Comparison of ENCODE assay signal across 18 cellular contexts in the genomic region with DNA sequence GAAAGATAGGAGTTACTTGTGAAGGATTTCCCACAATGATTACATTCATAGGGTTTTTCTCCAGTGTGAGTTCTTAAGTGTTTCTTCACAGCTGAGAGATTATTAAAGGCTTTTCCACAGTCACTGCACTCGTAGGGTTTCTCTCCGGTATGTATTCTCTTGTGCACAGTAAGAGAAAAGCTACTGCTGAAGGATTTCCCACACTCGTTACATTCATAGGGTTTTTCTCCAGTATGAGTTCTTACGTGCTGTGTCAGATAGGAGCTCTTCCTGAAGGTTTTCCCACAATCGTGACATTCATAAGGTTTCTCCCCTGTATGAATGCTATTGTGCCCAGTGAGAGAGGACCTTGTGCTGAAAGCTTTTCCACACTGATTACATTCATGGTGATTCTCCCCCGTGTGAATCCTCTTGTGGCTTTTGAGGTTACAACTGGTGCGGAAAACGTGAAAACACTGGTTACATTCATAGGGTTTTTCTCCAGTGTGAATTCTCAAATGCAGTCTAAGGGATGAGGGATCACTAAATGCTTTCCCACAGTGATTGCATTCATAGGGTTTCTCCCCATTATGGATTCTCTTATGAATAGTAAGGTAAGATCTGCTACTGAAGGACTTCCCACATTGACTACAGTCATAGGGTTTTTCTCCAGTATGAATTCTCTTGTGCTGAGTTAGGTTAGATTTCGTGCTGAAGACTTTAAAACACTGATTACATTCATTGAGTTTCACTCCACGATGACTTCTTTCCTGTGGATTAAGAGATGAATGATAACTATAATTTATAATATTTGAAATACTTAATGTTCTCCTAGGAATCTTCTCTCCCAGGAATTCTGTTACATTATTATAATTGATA. TPM values are rescaled to one million over a fixed set of nuclear protein-coding genes. Genes with fewer than 3 reads are reported as not detected.
DNase-seq lines count a peak whose midpoint lies in the region; ATAC-seq, FAIRE-seq and TF ChIP-seq lines count a peak whose summit lies in the region.
"Had no signal": no experiment of that assay in that cellular context is flagged by ENCODE, and none has a peak within 500 bp of the region (broad histone marks: within the 10 kb centered on the region; RNA-seq: fewer than 3 reads in every experiment).

No MANE protein-coding gene starts in this region.

- H3K4me1 Mint-ChIP-seq in HFFc6 (ENCODE audit: low read depth) (no peaks in the 10 kb centered on the region), astrocyte (ENCODE audit: low read depth, unreplicated experiment) (no peaks in the 10 kb centered on the region), mesothelial cell of epicardium (no peaks in the 10 kb centered on the region)
- H3K4me1 Mint-ChIP-seq in activated T-cell treated with anti-CD3 and anti-CD28 coated beads, Interleukin-2, amount 50 U/mL, for 4 hours (ENCODE audit: low read depth), result no peaks in the 10 kb centered on the region
- H3K4me1 Mint-ChIP-seq: activated CD8-positive, alpha-beta memory T cell treated with anti-CD3 and anti-CD28 coated beads, Interleukin-2, amount 10 ng/mL, durations not matched to agents 7 days and 5 days had no signal

- H3K36me3 ChIP-seq in BLaER1 (peaks cover 90% of the 10 kb centered on the region), astrocyte (ENCODE audit: insufficient read depth, low read length) (peaks cover 49% of the 10 kb centered on the region), iPS-20b (ENCODE audit: insufficient read depth, low read depth, low read length) (peaks cover 68% of the 10 kb centered on the region)

- H3K9me3 ChIP-seq in BLaER1 (peaks cover 99% of the 10 kb centered on the region), astrocyte (ENCODE audit: insufficient read depth, low read depth, low read length) (peaks cover 62% of the 10 kb centered on the region), iPS-20b (ENCODE audit: insufficient read depth, low read depth, low read length) (peaks cover 96% of the 10 kb centered on the region)

- no peak overlapping the region for H3K27ac ChIP-seq in BLaER1
- no peak overlapping the region for H3K27ac ChIP-seq in astrocyte (ENCODE audit: low read depth, low read length)
- no peak overlapping the region for H3K27ac ChIP-seq in iPS-20b (ENCODE audit: low read length)
- H3K27ac ChIP-seq: dorsolateral prefrontal cortex, right atrium auricular region had no signal

- H3K9me3 Mint-ChIP-seq in HFFc6 (peaks cover 99% of the 10 kb centered on the region), astrocyte (ENCODE audit: unreplicated experiment) (peaks cover 28% of the 10 kb centered on the region), mesothelial cell of epicardium (peaks cover 76% of the 10 kb centered on the region)
- peaks cover 56% of the 10 kb centered on the region for H3K9me3 Mint-ChIP-seq in activated T-cell treated with anti-CD3 and anti-CD28 coated beads, Interleukin-2, amount 50 U/mL, for 4 hours

- H3K4me2 ChIP-seq in BLaER1 (no peak overlapping the region), astrocyte (ENCODE audit: low read length) (no peak overlapping the region)

- H3K79me2 ChIP-seq in astrocyte (ENCODE audit: insufficient read depth, low read length), result no peaks in the 10 kb centered on the region

- no peak for FAIRE-seq in astrocyte (lab: Jason Lieb, UNC)

- H3K4me3 ChIP-seq in BLaER1 (peak overlapping the region; percentile 17; the same call in 1 of the 2 replicates), astrocyte (ENCODE audit: insufficient read depth, low read depth, low read length) (no peak overlapping the region), iPS-20b (ENCODE audit: low read length) (0 out of 2 replicates have a peak overlapping the region, but pooled peaks have one; percentile 16)
- H3K4me3 ChIP-seq: dorsolateral prefrontal cortex, right atrium auricular region had no signal

- no peak for TF ChIP-seq CTCF in HFFc6 (IDR thresholded peaks at IDR 0.05)
- TF ChIP-seq CTCF in astrocyte (IDR thresholded peaks at IDR 0.05; ENCODE audit: insufficient read depth, low read depth, low read length), result no peak
- TF ChIP-seq CTCF in mesothelial cell of epicardium (IDR thresholded peaks at IDR 0.05; ENCODE audit: unreplicated experiment), result no peak

- no peaks in the 10 kb centered on the region; the same call in 1 of the 2 replicates for H3K27me3 Mint-ChIP-seq in HFFc6 (ENCODE audit: insufficient read depth)
- no peaks in the 10 kb centered on the region for H3K27me3 Mint-ChIP-seq in astrocyte (ENCODE audit: low read depth, unreplicated experiment)
- H3K27me3 Mint-ChIP-seq in mesothelial cell of epicardium (ENCODE audit: low read depth), result no peaks in the 10 kb centered on the region
- no peaks in the 10 kb centered on the region for H3K27me3 Mint-ChIP-seq in activated T-cell treated with anti-CD3 and anti-CD28 coated beads, Interleukin-2, amount 50 U/mL, for 4 hours (ENCODE audit: low read depth)
- H3K27me3 Mint-ChIP-seq: activated CD8-positive, alpha-beta memory T cell treated with anti-CD3 and anti-CD28 coated beads, Interleukin-2, amount 10 ng/mL, durations not matched to agents 7 days and 5 days had no signal

- H3K27me3 ChIP-seq in BLaER1, result no peaks in the 10 kb centered on the region
- H3K27me3 ChIP-seq in astrocyte (ENCODE audit: insufficient read depth, low read length), result no peaks in the 10 kb centered on the region
- no peaks in the 10 kb centered on the region for H3K27me3 ChIP-seq in iPS-20b (ENCODE audit: insufficient read depth, low read length)
- H3K27me3 ChIP-seq: dorsolateral prefrontal cortex, right atrium auricular region had no signal

- no peak for ATAC-seq in activated T-cell treated with anti-CD3 and anti-CD28 coated beads, Interleukin-2, amount 50 U/mL, for 4 hours
- ATAC-seq: activated CD8-positive, alpha-beta memory T cell treated with anti-CD3 and anti-CD28 coated beads, Interleukin-2, amount 10 ng/mL, durations not matched to agents 7 days and 5 days had no signal

- DNase-seq in HFFc6, result peak; percentile 5
- peak; percentile 16 for DNase-seq in astrocyte (ENCODE audit: low read depth)
- no peak for DNase-seq in mesothelial cell of epicardium (ENCODE audit: low spot score in 2 of 2, unreplicated experiment in 2 of 2)
- no peak for DNase-seq in activated T-cell treated with anti-CD3 and anti-CD28 coated beads, Interleukin-2, amount 50 U/mL, for 4 hours
- DNase-seq in kidney tubule cell (ENCODE audit: low spot score), result no peak
- DNase-seq in HCEC 1CT, result no peak
- DNase-seq: activated CD4-positive, CD25-positive, alpha-beta regulatory T cell treated with anti-CD3 and anti-CD28 coated beads, Interleukin-2, amount 50 U/mL, for 72 hours; activated CD8-positive, alpha-beta memory T cell treated with anti-CD3 and anti-CD28 coated beads, Interleukin-2, amount 10 ng/mL, durations not matched to agents 7 days and 5 days; dorsolateral prefrontal cortex; MM.1S; NCI-H2081; NCI-H82; substantia nigra had no signal

- H3K36me3 Mint-ChIP-seq in HFFc6 (ENCODE audit: low read depth) (peaks cover 91% of the 10 kb centered on the region), astrocyte (ENCODE audit: low read depth, unreplicated experiment) (no peaks in the 10 kb centered on the region), mesothelial cell of epicardium (peaks cover 95% of the 10 kb centered on the region)
- H3K36me3 Mint-ChIP-seq in activated T-cell treated with anti-CD3 and anti-CD28 coated beads, Interleukin-2, amount 50 U/mL, for 4 hours (ENCODE audit: insufficient read depth), result peaks cover 81% of the 10 kb centered on the region

- H3K27ac Mint-ChIP-seq in HFFc6, result no peak overlapping the region
- no peak overlapping the region for H3K27ac Mint-ChIP-seq in astrocyte (ENCODE audit: unreplicated experiment)
- H3K27ac Mint-ChIP-seq in mesothelial cell of epicardium, result no peak overlapping the region
- H3K27ac Mint-ChIP-seq: activated CD8-positive, alpha-beta memory T cell treated with anti-CD3 and anti-CD28 coated beads, Interleukin-2, amount 10 ng/mL, durations not matched to agents 7 days and 5 days; T-helper 1 cell treated with Interleukin-12 subunit alpha and Interleukin-12 subunit beta and Interleukin-4 antibody, amounts not matched to agents 30 μg/mL and 1 μg/mL, for 36 hours had no signal

- no peak overlapping the region for H2AFZ ChIP-seq in astrocyte (ENCODE audit: low read depth, low read length)

- H3K9ac ChIP-seq in BLaER1 (no peak overlapping the region), astrocyte (ENCODE audit: low read length) (no peak overlapping the region), iPS-20b (ENCODE audit: low read depth, low read length) (no peak overlapping the region)

- no peaks in the 10 kb centered on the region for H3K4me1 ChIP-seq in BLaER1
- H3K4me1 ChIP-seq in astrocyte (ENCODE audit: insufficient read depth, low read length), result no peaks in the 10 kb centered on the region
- no peaks in the 10 kb centered on the region for H3K4me1 ChIP-seq in iPS-20b (ENCODE audit: insufficient read depth, low read length)
- H3K4me1 ChIP-seq: right atrium auricular region had no signal

- H4K20me1 ChIP-seq in BLaER1 (no peaks in the 10 kb centered on the region), astrocyte (ENCODE audit: insufficient read depth, low read length) (no peaks in the 10 kb centered on the region)

- no peak overlapping the region for H3K4me3 Mint-ChIP-seq in HFFc6
- H3K4me3 Mint-ChIP-seq in astrocyte (ENCODE audit: unreplicated experiment), result no peak overlapping the region
- H3K4me3 Mint-ChIP-seq in mesothelial cell of epicardium, result no peak overlapping the region
- no peak overlapping the region for H3K4me3 Mint-ChIP-seq in activated T-cell treated with anti-CD3 and anti-CD28 coated beads, Interleukin-2, amount 50 U/mL, for 4 hours
- H3K4me3 Mint-ChIP-seq: activated CD8-positive, alpha-beta memory T cell treated with anti-CD3 and anti-CD28 coated beads, Interleukin-2, amount 10 ng/mL, durations not matched to agents 7 days and 5 days; T-helper 1 cell treated with Interleukin-12 subunit alpha and Interleukin-12 subunit beta and Interleukin-4 antibody, amounts not matched to agents 30 μg/mL and 1 μg/mL, for 36 hours had no signal

RNA-seq across cellular contexts. Expression of a gene that starts 20.6 kb away (rescaled TPM):
- total RNA-seq in HFFc6 (2021; fragmentation: NEBNext Ultra II Directional; extraction: Animal tissue kit (Norgen Biotek cat#: 25700)), result 10 to 100 TPM in 3 of 6 experiments, 1 to 10 TPM in 3; 9.5 to 11.8 (median 10.1) TPM
- total RNA-seq in astrocyte (not detected in 2 replicates), mesothelial cell of epicardium (81.2 to 83.7 TPM (median 81.4 TPM) in 3 replicates)
- 10 to 100 TPM; 28.7 to 30.7 (median 29.0) TPM for total RNA-seq in activated T-cell treated with anti-CD3 and anti-CD28 coated beads, Interleukin-2, amount 50 U/mL, for 4 hours

RNA-seq across cellular contexts. Expression of a gene that starts 20.6 kb away (rescaled TPM):
- total RNA-seq in HFFc6 (2021; fragmentation: NEBNext Ultra II Directional; extraction: Animal tissue kit (Norgen Biotek cat#: 25700)), result not detected
- not detected in 2 replicates for total RNA-seq in astrocyte
- not detected in 3 replicates for total RNA-seq in mesothelial cell of epicardium
- not detected for total RNA-seq in activated T-cell treated with anti-CD3 and anti-CD28 coated beads, Interleukin-2, amount 50 U/mL, for 4 hours
- total RNA-seq: activated CD8-positive, alpha-beta memory T cell treated with anti-CD3 and anti-CD28 coated beads, Interleukin-2, amount 10 ng/mL, durations not matched to agents 7 days and 5 days; dorsolateral prefrontal cortex; lower leg skin; right atrium auricular region had no signal

Comparison
In these comparisons a context has a peak if more than half of its experiments do, and no peak if none do; other contexts are left out.
1. DNase-seq: peak in HFFc6 (single experiment) and astrocyte (single experiment); none in mesothelial cell of epicardium (0 of 2), activated T-cell treated with anti-CD3 and anti-CD28 coated beads, Interleukin-2, amount 50 U/mL, for 4 hours (single experiment), kidney tubule cell (single experiment) and HCEC 1CT (single experiment).
2. RNA of a gene that starts 20.6 kb away (total RNA-seq): 81.2 to 83.7 TPM in mesothelial cell of epicardium, 28.7 to 30.7 TPM in activated T-cell treated with anti-CD3 and anti-CD28 coated beads, Interleukin-2, amount 50 U/mL, for 4 hours and 9.5 to 11.8 TPM in HFFc6; not detected in astrocyte; every median in the first group is over 10 times any median in the second.